14 cellular contexts compared by ENCODE assay signal in the genomic region with DNA sequence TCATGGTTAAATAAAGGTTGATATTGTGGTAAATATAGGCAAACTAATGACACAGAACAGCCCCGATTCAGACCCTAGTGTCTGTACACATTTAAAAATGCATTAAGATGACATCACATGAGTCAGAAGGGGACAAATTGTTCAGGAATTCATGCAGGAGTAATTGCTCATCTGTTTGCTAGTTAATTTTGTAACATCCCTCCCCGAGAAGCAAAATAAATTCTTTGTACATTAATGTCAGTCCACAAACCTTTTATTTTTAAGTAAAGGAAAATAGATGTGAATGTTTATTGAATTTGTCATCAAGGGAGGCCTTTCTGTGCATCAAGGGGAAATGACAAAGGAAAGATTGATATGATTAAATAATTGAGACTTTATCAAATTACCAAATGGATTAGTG.
DNase-seq lines count a peak whose midpoint lies in the region; ATAC-seq and TF ChIP-seq lines count a peak whose summit lies in the region.
"Had no signal": no experiment of that assay in that cellular context is flagged by ENCODE, and none has a peak within 500 bp of the region (broad histone marks: within the 10 kb centered on the region; RNA-seq: fewer than 3 reads in every experiment).

No MANE protein-coding gene starts in this region.

- H3K27me3 Mint-ChIP-seq in brain, result no peaks in the 10 kb centered on the region
- H3K27me3 Mint-ChIP-seq: CD4-positive, CD25-positive, alpha-beta regulatory T cell had no signal

- H3K4me3 Mint-ChIP-seq in brain, result no peak overlapping the region
- H3K4me3 Mint-ChIP-seq: CD4-positive, CD25-positive, alpha-beta regulatory T cell had no signal

- H3K9me3 Mint-ChIP-seq in brain, result peaks cover 3 to 6% (median 4%) of the 10 kb centered on the region in 5 experiments

- peak; percentile 66 for DNase-seq in AG08396 (ENCODE audit: low spot score)
- peak; percentile 90 for DNase-seq in HT1080 (ENCODE audit: low read depth)
- peak; percentile 93 for DNase-seq in iris pigment epithelial cell (ENCODE audit: low read depth)
- DNase-seq in activated CD4-positive, alpha-beta T cell treated with anti-CD3 and anti-CD28 coated beads for 1 hour, result no peak
- no peak for DNase-seq in NCI-H187 treated with DMSO at 0.1 percent for 48 hours (lab: John Stamatoyannopoulos, UW)
- DNase-seq in activated CD4-positive, alpha-beta T cell treated with anti-CD3 and anti-CD28 coated beads for 48 hours, result no peak
- DNase-seq: activated CD8-positive, alpha-beta memory T cell treated with anti-CD3 and anti-CD28 coated beads, Interleukin-2, amount 50 U/mL, for 48 hours; anterior cingulate cortex; CD4-positive, CD25-positive, alpha-beta regulatory T cell; H7; KG1; left lung had no signal

- TF ChIP-seq CTCF in brain (conservative IDR thresholded peaks at IDR 0.05), result no peak

- H3K4me1 Mint-ChIP-seq in brain, result peaks cover 52% of the 10 kb centered on the region
- H3K4me1 Mint-ChIP-seq: CD4-positive, CD25-positive, alpha-beta regulatory T cell had no signal

- H3K36me3 Mint-ChIP-seq in brain, result peaks cover 42% of the 10 kb centered on the region
- H3K36me3 Mint-ChIP-seq: CD4-positive, CD25-positive, alpha-beta regulatory T cell had no signal

- no peak for ATAC-seq in HG03439 (IDR thresholded peaks at IDR 0.05; ENCODE audit: unreplicated experiment)
- ATAC-seq: left lung had no signal

- H3K27ac Mint-ChIP-seq in brain, result peak overlapping the region in 3 of 5 experiments; percentile 5 to 43 (median 26)
- H3K27ac Mint-ChIP-seq: CD4-positive, CD25-positive, alpha-beta regulatory T cell had no signal

Comparison
In these comparisons a context has a peak if more than half of its experiments do, and no peak if none do; other contexts are left out.
1. DNase-seq: peak in AG08396 (single experiment), HT1080 (single experiment) and iris pigment epithelial cell (single experiment); none in activated CD4-positive, alpha-beta T cell treated with anti-CD3 and anti-CD28 coated beads for 1 hour (single experiment), NCI-H187 treated with DMSO at 0.1 percent for 48 hours (single experiment) and activated CD4-positive, alpha-beta T cell treated with anti-CD3 and anti-CD28 coated beads for 48 hours (single experiment).